8 cellular contexts compared by ENCODE assay signal in the genomic region with DNA sequence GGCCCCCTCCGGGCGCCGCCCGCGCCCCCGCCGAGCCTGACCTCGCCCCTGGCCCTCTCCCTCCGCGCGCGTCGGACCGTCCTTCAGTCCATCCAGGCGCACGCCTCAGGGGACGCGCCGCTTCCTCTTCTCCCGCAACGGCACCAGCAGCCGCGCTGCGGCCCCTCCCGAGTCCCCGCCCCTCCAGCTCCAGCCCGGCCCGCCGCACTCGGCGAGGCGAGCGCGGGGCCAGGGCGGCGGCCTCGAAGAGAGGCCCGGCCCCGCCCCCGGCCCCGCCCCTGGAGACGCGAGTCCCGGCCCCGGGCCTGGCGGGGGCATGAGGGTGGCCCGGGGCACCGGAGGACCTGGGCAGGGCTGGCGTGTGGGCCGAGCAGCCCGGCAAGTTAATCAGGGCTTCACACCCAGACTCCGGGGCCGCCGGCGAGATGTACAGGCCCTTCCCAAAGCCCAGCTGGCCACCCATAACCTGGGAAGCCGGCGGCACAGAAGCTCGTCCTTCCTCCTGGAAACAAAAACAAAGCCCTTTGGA. TPM values are rescaled to one million over a fixed set of nuclear protein-coding genes. Genes with fewer than 3 reads are reported as not detected.
DNase-seq lines count a peak whose midpoint lies in the region; FAIRE-seq and TF ChIP-seq lines count a peak whose summit lies in the region.

A gene (minus strand): TSS at position 157 of the 529 bp plus-strand sequence. CDS start 1,407 bp downstream, outside the sequence.

- no peaks in the 10 kb centered on the region for H3K4me1 ChIP-seq in muscle layer of colon (ENCODE audit: insufficient read depth, low read length)

- no peaks in the 10 kb centered on the region for H3K36me3 ChIP-seq in muscle layer of colon (ENCODE audit: insufficient read depth, low read length)

- H3K9me3 ChIP-seq in muscle layer of colon (ENCODE audit: low read length) = no peaks in the 10 kb centered on the region

- DNase-seq in D721Med (ENCODE audit: insufficient read length, low spot score) = peak; percentile 43
- DNase-seq in HFF-Myc (ENCODE audit: extremely low read depth, low read depth) = no peak
- peak; percentile 88 for DNase-seq in NCI-H69 (lab: John Stamatoyannopoulos, UW)
- peak; percentile 74 for DNase-seq in activated CD8-positive, alpha-beta memory T cell treated with anti-CD3 and anti-CD28 coated beads for 24 hours
- DNase-seq in epithelial cell of prostate (ENCODE audit: low read depth, low spot score) = no peak
- DNase-seq in stimulated activated naive CD4-positive, alpha-beta T cell treated with Interleukin-2 at 50 U/mL for 16 hours (lab: John Stamatoyannopoulos, UW) = peak; percentile 52
- no peak for DNase-seq in G401 (ENCODE audit: low spot score)

- no peak for TF ChIP-seq CTCF in D721Med (IDR thresholded peaks at IDR 0.05; ENCODE audit: insufficient read depth, missing control alignments)
- no peak for TF ChIP-seq CTCF in HFF-Myc (IDR thresholded peaks at IDR 0.05; ENCODE audit: low read depth, low read length, missing control alignments)

- peak within 1 kb of the TSS; percentile 48 for H3K4me3 ChIP-seq in HFF-Myc (replicated peaks; ENCODE audit: low read depth, low read length)
- H3K4me3 ChIP-seq in muscle layer of colon (ENCODE audit: low read depth in 1 of 2, low read length in 2 of 2) = peak within 1 kb of the TSS; percentile 71 to 82

- H3K27me3 ChIP-seq in muscle layer of colon (ENCODE audit: control insufficient read depth in 1 of 2, insufficient read depth in 2 of 2, low read length in 2 of 2) = no peaks in the 10 kb centered on the region

- FAIRE-seq in D721Med (lab: Jason Lieb, UNC) = no peak

- no peak within 1 kb of the TSS for H3K9ac ChIP-seq in muscle layer of colon (ENCODE audit: low read length)

- H3K27ac ChIP-seq in epithelial cell of prostate (peak within 1 kb of the TSS; percentile 34), muscle layer of colon (ENCODE audit: low read depth, low read length) (peak within 1 kb of the TSS; percentile 13)

- in situ Hi-C loops in G401 (cut with HindIII; ENCODE audit: low sequenced_read_pairs) = no loop called here

RNA-seq across cellular contexts. Expression of the gene that starts here (rescaled TPM):
- 7.2 and 8.5 TPM in 2 replicates for total RNA-seq in G401 (2014; rRNA removed; shearing (Covaris generic))

Comparison
In these comparisons a context has a peak if more than half of its experiments do, and no peak if none do; other contexts are left out.
1. DNase-seq: peak in D721Med (single experiment), NCI-H69 (single experiment), activated CD8-positive, alpha-beta memory T cell treated with anti-CD3 and anti-CD28 coated beads for 24 hours (single experiment) and stimulated activated naive CD4-positive, alpha-beta T cell treated with Interleukin-2 at 50 U/mL for 16 hours (single experiment); none in HFF-Myc (single experiment), epithelial cell of prostate (single experiment) and G401 (single experiment).